In the genomic region with DNA sequence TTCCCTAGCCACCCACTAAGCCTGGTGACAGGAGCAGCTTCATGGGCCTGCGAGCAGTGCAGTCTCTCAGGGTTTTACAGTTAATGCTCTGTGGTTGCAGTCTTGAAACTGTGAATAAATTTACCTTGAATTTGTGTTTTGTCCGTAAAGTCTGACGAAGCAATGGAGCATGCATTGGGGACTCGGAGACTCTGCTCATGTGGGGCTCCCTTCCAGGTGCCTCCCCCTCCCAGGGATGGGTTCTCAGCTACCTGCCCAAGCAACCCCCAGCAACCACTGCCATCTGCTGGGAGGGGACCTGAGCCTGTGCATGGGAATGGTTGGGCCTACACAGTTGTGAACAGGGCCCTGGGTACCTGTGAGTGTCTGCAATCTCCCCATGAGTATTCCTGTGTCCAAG, we compare ENCODE assay signal across 12 cellular contexts. TPM values are rescaled to one million over a fixed set of nuclear protein-coding genes. Genes with fewer than 3 reads are reported as not detected.
DNase-seq lines count a peak whose midpoint lies in the region; ATAC-seq and TF ChIP-seq lines count a peak whose summit lies in the region.
"Had no signal": no experiment of that assay in that cellular context is flagged by ENCODE, and none has a peak within 500 bp of the region (broad histone marks: within the 10 kb centered on the region; RNA-seq: fewer than 3 reads in every experiment).

No MANE protein-coding gene starts in this region.

- no peak for TF ChIP-seq RAD21 in SK-N-SH (IDR thresholded peaks at IDR 0.05; ENCODE audit: low read length)

- H3K9me2 ChIP-seq in SK-N-SH: no peaks in the 10 kb centered on the region

- peak overlapping the region; percentile 56 for H2AFZ ChIP-seq in DND-41 (ENCODE audit: low read depth, low read length)
- no peak overlapping the region for H2AFZ ChIP-seq in SK-N-SH (ENCODE audit: low read depth)

- H3K9me3 ChIP-seq in DND-41 (ENCODE audit: insufficient read depth, low read length, severe bottlenecking) (peaks cover 4% of the 10 kb centered on the region), SK-N-SH (no peaks in the 10 kb centered on the region)
- H3K9me3 ChIP-seq: Caco-2, tibial artery had no signal

- POLR2A ChIA-PET in SK-N-SH (lab: Yijun Ruan, JAX): no interaction called here

- no peaks in the 10 kb centered on the region for H3K9me3 Mint-ChIP-seq in effector memory CD8-positive, alpha-beta T cell

- peak overlapping the region; percentile 79 to 89 for H3K4me3 Mint-ChIP-seq in effector memory CD8-positive, alpha-beta T cell

- H3F3A ChIP-seq in SK-N-SH (replicated peaks; ENCODE audit: insufficient read depth): no peaks in the 10 kb centered on the region

- H3K36me3 Mint-ChIP-seq in effector memory CD8-positive, alpha-beta T cell (ENCODE audit: insufficient read depth): peaks cover 11% of the 10 kb centered on the region

- H3K27me3 ChIP-seq in DND-41 (ENCODE audit: insufficient read depth, low read length, poor library complexity) (no peaks in the 10 kb centered on the region), SK-N-SH (ENCODE audit: insufficient read depth) (no peaks in the 10 kb centered on the region)
- H3K27me3 ChIP-seq: tibial artery had no signal

- DNase-seq in DND-41 (peak; percentile 51), SK-N-SH (no peak), SW 1271 (lab: John Stamatoyannopoulos, UW) (no peak), cardiac septum (ENCODE audit: low spot score) (no peak)
- DNase-seq in effector memory CD8-positive, alpha-beta T cell: no peak
- DNase-seq: activated effector memory CD4-positive, alpha-beta T cell treated with anti-CD3 and anti-CD28 coated beads, Interleukin-2, amount 50 U/mL, for 16 hours; Caco-2; NCI-H446; tibial artery had no signal

- peak overlapping the region; percentile 92 for H3K27ac ChIP-seq in DND-41 (ENCODE audit: low read length)
- H3K27ac ChIP-seq in SK-N-SH (ENCODE audit: low read depth in 2 of 2, low read length in 1 of 2): no peak overlapping the region
- H3K27ac ChIP-seq: tibial artery had no signal

- peak; percentile 17 for TF ChIP-seq POLR2A in GM18951 (IDR thresholded peaks at IDR 0.05; ENCODE audit: extremely low read depth, insufficient read depth, insufficient read length)

- CTCF ChIA-PET in SK-N-SH (lab: Yijun Ruan, JAX): interaction anchor here (1.1 to 1.6 kb wide), 2 partner anchors 14 to 39 kb away, joined by 3 to 4 read pairs; no protein-coding TSS in a partner anchor

- H3K27me3 Mint-ChIP-seq in effector memory CD8-positive, alpha-beta T cell: no peaks in the 10 kb centered on the region

- intact Hi-C loops in cardiac septum (cut with DNase I): no loop called here

- peak overlapping the region; percentile 66 for H3K4me2 ChIP-seq in DND-41 (ENCODE audit: insufficient read depth, low read length)
- H3K4me2 ChIP-seq in SK-N-SH: no peak overlapping the region

- H3K4me1 Mint-ChIP-seq in effector memory CD8-positive, alpha-beta T cell (ENCODE audit: low read depth in 2 of 2): peaks cover 72 to 76% of the 10 kb centered on the region in 2 donors

- H3K4me3 ChIP-seq in DND-41 (ENCODE audit: low read depth in 1 of 2, low read length in 2 of 2) (peak overlapping the region in 1 of 2 experiments; percentile 38; a peak in 2 of 4 replicates), SK-N-SH (ENCODE audit: low read depth in 2 of 2, low read length in 1 of 2) (no peak overlapping the region)
- H3K4me3 ChIP-seq: tibial artery had no signal

- TF ChIP-seq CTCF in DND-41 (IDR thresholded peaks at IDR 0.05; ENCODE audit: borderline replicate concordance, extremely low read depth, low read length, poor library complexity, severe bottlenecking) (peak; percentile 61), SK-N-SH (IDR thresholded peaks at IDR 0.05) (no peak)

- TF ChIP-seq EP300 in SK-N-SH (IDR thresholded peaks at IDR 0.05; ENCODE audit: borderline replicate concordance in 1 of 2, low read depth in 1 of 2, low read length in 1 of 2): no peak

- in situ Hi-C loops in GM18951 (cut with MboI; ENCODE audit: low sequenced_read_pairs, unreplicated experiment): no loop called here

- H4K20me1 ChIP-seq in DND-41 (ENCODE audit: insufficient read depth, low read length) (no peaks in the 10 kb centered on the region), SK-N-SH (ENCODE audit: insufficient read depth) (no peaks in the 10 kb centered on the region)

- H3K36me3 ChIP-seq in DND-41 (ENCODE audit: insufficient read depth, low read length) (no peaks in the 10 kb centered on the region), SK-N-SH (replicated peaks in 1 of 2; ENCODE audit: control insufficient read depth in 1 of 2, insufficient read depth in 2 of 2, low read length in 1 of 2) (no peaks in the 10 kb centered on the region)
- H3K36me3 ChIP-seq: tibial artery had no signal

- H3K9ac ChIP-seq in DND-41 (ENCODE audit: low read depth, low read length): peak overlapping the region; percentile 60
- H3K9ac ChIP-seq in SK-N-SH: no peak overlapping the region

- WGBS in SK-N-SH (ENCODE audit: low lambda C conversion rate): 18% methylated on average over 4 of the region's 4 CpGs

- H3K79me2 ChIP-seq in DND-41 (ENCODE audit: insufficient read depth, low read length) (no peaks in the 10 kb centered on the region), SK-N-SH (ENCODE audit: insufficient read depth) (no peaks in the 10 kb centered on the region)

- H3K27ac Mint-ChIP-seq in effector memory CD8-positive, alpha-beta T cell: peak overlapping the region; percentile 57 to 78

- ATAC-seq in DND-41 (ENCODE audit: insufficient read depth, low read depth): no peak
- peak; percentile 18 for ATAC-seq in HG03442 (IDR thresholded peaks at IDR 0.05; ENCODE audit: unreplicated experiment)
- ATAC-seq in effector memory CD8-positive, alpha-beta T cell (replicated peaks): no peak
- no peak for ATAC-seq in HG03342 (IDR thresholded peaks at IDR 0.05; ENCODE audit: unreplicated experiment)

- H3K4me1 ChIP-seq in DND-41 (ENCODE audit: insufficient read depth, low read length) (peaks cover 76% of the 10 kb centered on the region), SK-N-SH (ENCODE audit: control insufficient read depth in 1 of 2, insufficient read depth in 2 of 2, low read depth in 1 of 2, low read length in 1 of 2) (no peaks in the 10 kb centered on the region)
- H3K4me1 ChIP-seq: Caco-2, tibial artery had no signal

TF ChIP-seq in SK-N-SH, 30 proteins besides CTCF, POLR2A, EP300 and RAD21:
- TF ChIP-seq YY1 (IDR thresholded peaks at IDR 0.05; ENCODE audit: low read depth): no peak
- TF ChIP-seq, protein P1, sequence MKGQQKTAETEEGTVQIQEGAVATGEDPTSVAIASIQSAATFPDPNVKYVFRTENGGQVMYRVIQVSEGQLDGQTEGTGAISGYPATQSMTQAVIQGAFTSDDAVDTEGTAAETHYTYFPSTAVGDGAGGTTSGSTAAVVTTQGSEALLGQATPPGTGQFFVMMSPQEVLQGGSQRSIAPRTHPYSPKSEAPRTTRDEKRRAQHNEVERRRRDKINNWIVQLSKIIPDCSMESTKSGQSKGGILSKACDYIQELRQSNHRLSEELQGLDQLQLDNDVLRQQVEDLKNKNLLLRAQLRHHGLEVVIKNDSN (IDR thresholded peaks at IDR 0.05; ENCODE audit: borderline replicate concordance, low read depth): no peak
- no peak for TF ChIP-seq POLR2AphosphoS5 (IDR thresholded peaks at IDR 0.05; ENCODE audit: low read depth, low read length)
- TF ChIP-seq, protein P2, sequence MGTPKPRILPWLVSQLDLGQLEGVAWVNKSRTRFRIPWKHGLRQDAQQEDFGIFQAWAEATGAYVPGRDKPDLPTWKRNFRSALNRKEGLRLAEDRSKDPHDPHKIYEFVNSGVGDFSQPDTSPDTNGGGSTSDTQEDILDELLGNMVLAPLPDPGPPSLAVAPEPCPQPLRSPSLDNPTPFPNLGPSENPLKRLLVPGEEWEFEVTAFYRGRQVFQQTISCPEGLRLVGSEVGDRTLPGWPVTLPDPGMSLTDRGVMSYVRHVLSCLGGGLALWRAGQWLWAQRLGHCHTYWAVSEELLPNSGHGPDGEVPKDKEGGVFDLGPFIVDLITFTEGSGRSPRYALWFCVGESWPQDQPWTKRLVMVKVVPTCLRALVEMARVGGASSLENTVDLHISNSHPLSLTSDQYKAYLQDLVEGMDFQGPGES (IDR thresholded peaks at IDR 0.05; ENCODE audit: low read depth, low read length): no peak
- no peak for TF ChIP-seq TEAD4 (IDR thresholded peaks at IDR 0.05; ENCODE audit: borderline replicate concordance, insufficient read depth)
- TF ChIP-seq, protein P3, sequence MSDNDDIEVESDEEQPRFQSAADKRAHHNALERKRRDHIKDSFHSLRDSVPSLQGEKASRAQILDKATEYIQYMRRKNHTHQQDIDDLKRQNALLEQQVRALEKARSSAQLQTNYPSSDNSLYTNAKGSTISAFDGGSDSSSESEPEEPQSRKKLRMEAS (IDR thresholded peaks at IDR 0.05; ENCODE audit: low read depth): no peak
- no peak for TF ChIP-seq FOXJ3 (CRISPR knock-in tag; IDR thresholded peaks at IDR 0.05)
- TF ChIP-seq MEF2A (IDR thresholded peaks at IDR 0.05; ENCODE audit: borderline replicate concordance, low read depth): no peak

RNA-seq across cellular contexts. Expression of a gene that starts 36.3 kb away (rescaled TPM):
- not detected in 2 replicates for polyA plus RNA-seq in SK-N-SH (2012; rRNA removed)
- not detected in 2 replicates for polyA plus RNA-seq in SK-N-SH (2012; cell fraction: cytosol; rRNA removed)
- not detected in 2 replicates for polyA plus RNA-seq in SK-N-SH (2012; cell fraction: nucleus; rRNA removed)
- 2.2 TPM for total RNA-seq in cardiac septum
- total RNA-seq: Caco-2 had no signal
